8 cellular contexts compared by ENCODE assay signal in genomic region chr1:151346769-151347522, GRCh38. TPM values are rescaled to one million over a fixed set of nuclear protein-coding genes. Genes with fewer than 3 reads are reported as not detected.
DNase-seq lines count a peak whose midpoint lies in the region; ATAC-seq and TF ChIP-seq lines count a peak whose summit lies in the region.

TSS of gene RFX5 (minus strand) at chr1:151347252. CDS start at chr1:151346320, 932 bp downstream.

- DNase-seq in DMS153 (lab: John Stamatoyannopoulos, UW): peak; percentile 98
- peak; percentile 99 for DNase-seq in Jurkat, Clone E6-1 (ENCODE audit: low read depth, low spot score)
- peak; percentile 93 to 94 for DNase-seq in PC-9
- peak; percentile 87 for DNase-seq in activated T-cell treated with anti-CD3 and anti-CD28 coated beads, Interleukin-2, amount 50 U/mL, for 1 hour
- peak; percentile 94 for DNase-seq in epithelial cell of proximal tubule (ENCODE audit: low read depth)
- DNase-seq in mucosa of gallbladder (ENCODE audit: low spot score): peak; percentile 97
- DNase-seq in stimulated activated CD8-positive, alpha-beta memory T cell treated with anti-CD3 and anti-CD28 coated beads, Interleukin-4, amount 100 ng/mL, for 4 hours (ENCODE audit: low read depth in 2 of 2, low spot score in 1 of 2): peak; percentile 79 to 89

- no peaks in the 10 kb centered on the region for H4K20me1 ChIP-seq in PC-9 (ENCODE audit: insufficient read depth)

- TF ChIP-seq CTCF in PC-9 (conservative IDR thresholded peaks at IDR 0.05) (no peak), epithelial cell of proximal tubule (conservative IDR thresholded peaks at IDR 0.05; ENCODE audit: low read depth, low read length) (no peak)

- peaks cover 8% of the 10 kb centered on the region; the same call in 1 of the 2 replicates for H3K79me2 ChIP-seq in PC-9 (ENCODE audit: low read depth)

- no TSS peak for BruUV-seq in PC-9 (replicated peaks; lab: Mats Ljungman, UMichigan)

- peaks cover 4% of the 10 kb centered on the region; the same call in 1 of the 2 replicates for H3K36me3 ChIP-seq in PC-9 (ENCODE audit: low read depth)

- H3K27ac ChIP-seq in PC-9: peak within 1 kb of the TSS; percentile 83

- intact Hi-C loops in PC-9 (cut with micrococcal nuclease; ENCODE audit: unreplicated experiment): loop anchor here (2.0 kb wide), 1 partner anchor 52 kb away; the partner anchor contains the start of gene PSMB4

- POLR2A ChIA-PET in PC-9 (lab: Charles Lee; ENCODE audit: unreplicated experiment): interaction anchor here (0.7 kb wide), 1 partner anchor 21 kb away, joined by 6 read pairs; no protein-coding TSS in a partner anchor

- H2AFZ ChIP-seq in PC-9: peak within 1 kb of the TSS; percentile 82

- H3K4me3 ChIP-seq in Jurkat, Clone E6-1 (ENCODE audit: low read length): peak within 1 kb of the TSS; percentile 80
- H3K4me3 ChIP-seq in PC-9 (peak within 1 kb of the TSS; percentile 82), epithelial cell of proximal tubule (ENCODE audit: low read depth, low read length) (peak within 1 kb of the TSS; percentile 82)

- H3K9me3 ChIP-seq in PC-9 (ENCODE audit: insufficient read depth, low read depth): no peaks in the 10 kb centered on the region; the same call in 1 of the 2 replicates

- H3K9me2 ChIP-seq in PC-9 (ENCODE audit: insufficient read depth): no peaks in the 10 kb centered on the region

- H3F3A ChIP-seq in PC-9 (ENCODE audit: insufficient read depth, low read depth): 0 out of 2 replicates have a peak, but pooled peaks cover under 1% of the 10 kb centered on the region

- peak; percentile 93 for ATAC-seq in GM21619 (IDR thresholded peaks at IDR 0.05; ENCODE audit: unreplicated experiment)

- peaks cover 11% of the 10 kb centered on the region for H3K4me1 ChIP-seq in PC-9 (replicated peaks; ENCODE audit: insufficient read depth)

- CTCF ChIA-PET in PC-9 (lab: Charles Lee): no interaction called here

- no peaks in the 10 kb centered on the region for H3K27me3 ChIP-seq in PC-9 (ENCODE audit: insufficient read depth, low read depth)

- peak within 1 kb of the TSS; percentile 98 for H3K4me2 ChIP-seq in PC-9

RNA-seq across cellular contexts. Expression of gene RFX5, which starts in this region (rescaled TPM):
- 104 TPM for polyA plus RNA-seq in Jurkat, Clone E6-1 (2012; ENCODE audit: insufficient read depth, insufficient read length)
- total RNA-seq in PC-9 (2021): 73.6 and 75.7 TPM in 2 replicates
- 25.9 and 33.9 TPM in 2 replicates for total RNA-seq in epithelial cell of proximal tubule
- total RNA-seq in mucosa of gallbladder: 50.9 TPM

Comparison
In these comparisons a context has a peak if more than half of its experiments do, and no peak if none do; other contexts are left out.
1. Peak in every context shown above with its lines: DNase-seq, ATAC-seq, H3K4me3 ChIP-seq and H3K27ac ChIP-seq.